8 cellular contexts compared by ENCODE assay signal in genomic region chr19:49338691-49339363, GRCh38. TPM values are rescaled to one million over a fixed set of nuclear protein-coding genes. Genes with fewer than 3 reads are reported as not detected.
DNase-seq lines count a peak whose midpoint lies in the region; ATAC-seq and TF ChIP-seq lines count a peak whose summit lies in the region.

No MANE protein-coding gene starts in this region.

- H3K9me3 Mint-ChIP-seq in CD4-positive, CD25-positive, alpha-beta regulatory T cell: peaks cover 0 to 1% (median 0%) of the 10 kb centered on the region in 7 donors

- peaks cover 35% of the 10 kb centered on the region for H3K36me3 Mint-ChIP-seq in CD4-positive, CD25-positive, alpha-beta regulatory T cell

- H3K36me3 ChIP-seq in CD4-positive, CD25-positive, alpha-beta regulatory T cell (ENCODE audit: control insufficient read depth, insufficient read depth, low read length): peaks cover 14% of the 10 kb centered on the region
- H3K36me3 ChIP-seq in left lung: peaks cover 0 to 51% of the 10 kb centered on the region in 2 donors
- H3K36me3 ChIP-seq in testis (ENCODE audit: low read depth, missing control alignments): no peaks in the 10 kb centered on the region

- peaks cover 47% of the 10 kb centered on the region for H3K4me1 ChIP-seq in CD4-positive, CD25-positive, alpha-beta regulatory T cell (ENCODE audit: control insufficient read depth, insufficient read depth, low read length, poor library complexity, severe bottlenecking)
- H3K4me1 ChIP-seq in left lung (peaks cover 6 to 62% of the 10 kb centered on the region in 2 donors), testis (peaks cover 8% of the 10 kb centered on the region)

- intact Hi-C loops in left lung (cut with DNase I): no loop called here
- intact Hi-C loops in testis (cut with DNase I; ENCODE audit: low total_unique reads): no loop called here

- no peak for TF ChIP-seq RAD21 in Ishikawa (IDR thresholded peaks at IDR 0.05; ENCODE audit: low read depth)

- no peaks in the 10 kb centered on the region for H3K27me3 Mint-ChIP-seq in CD4-positive, CD25-positive, alpha-beta regulatory T cell

- H3K9me3 ChIP-seq in CD4-positive, CD25-positive, alpha-beta regulatory T cell (ENCODE audit: control insufficient read depth in 2 of 2, low read length in 2 of 2): no peaks in the 10 kb centered on the region
- H3K9me3 ChIP-seq in left lung (no peaks in the 10 kb centered on the region), testis (no peaks in the 10 kb centered on the region)

- no peak for TF ChIP-seq CTCF in left lung (IDR thresholded peaks at IDR 0.05)
- no peak for TF ChIP-seq CTCF in testis (IDR thresholded peaks at IDR 0.05)

- TF ChIP-seq POLR2A in testis (IDR thresholded peaks at IDR 0.05): no peak

- H3K27ac ChIP-seq in CD4-positive, CD25-positive, alpha-beta regulatory T cell (ENCODE audit: insufficient read depth, low read length, poor library complexity, severe bottlenecking): no peak overlapping the region
- H3K27ac ChIP-seq in left lung (peak overlapping the region; percentile 53 to 79), testis (no peak overlapping the region)

- H3K4me3 ChIP-seq in CD4-positive, CD25-positive, alpha-beta regulatory T cell (ENCODE audit: low read depth, low read length): no peak overlapping the region
- H3K4me3 ChIP-seq in left lung: peak overlapping the region; percentile 21 to 35
- peak overlapping the region; percentile 39 to 45 for H3K4me3 ChIP-seq in testis

- TF ChIP-seq EP300 in Ishikawa (IDR thresholded peaks at IDR 0.05; ENCODE audit: borderline replicate concordance): no peak

- peaks cover 8 to 61% (median 31%) of the 10 kb centered on the region in 4 donors for H3K4me1 Mint-ChIP-seq in CD4-positive, CD25-positive, alpha-beta regulatory T cell

- ATAC-seq in CD4-positive, CD25-positive, alpha-beta regulatory T cell (ENCODE audit: low read depth in 2 of 2): no peak
- peak; percentile 85 for ATAC-seq in left lung
- ATAC-seq in GM19324 (IDR thresholded peaks at IDR 0.05; ENCODE audit: low FRiP score, unreplicated experiment): no peak
- ATAC-seq in HG02642 (IDR thresholded peaks at IDR 0.05; ENCODE audit: poor library complexity, unreplicated experiment): no peak

- DNase-seq in CD4-positive, CD25-positive, alpha-beta regulatory T cell: no peak
- peak; percentile 23 for DNase-seq in cerebellum (ENCODE audit: low spot score)
- peak; percentile 87 to 91 for DNase-seq in left lung
- peak; percentile 80 for DNase-seq in testis
- DNase-seq in NCI-H1436 (lab: John Stamatoyannopoulos, UW): no peak

- 8 to 12% methylated on average over 28 to 32 of the region's 32 CpGs for WGBS in testis, 2 donors

- H3K27me3 ChIP-seq in CD4-positive, CD25-positive, alpha-beta regulatory T cell (ENCODE audit: control insufficient read depth, insufficient read depth, low read length): no peaks in the 10 kb centered on the region
- H3K27me3 ChIP-seq in left lung (no peaks in the 10 kb centered on the region), testis (no peaks in the 10 kb centered on the region)

- peak overlapping the region in 2 of 3 donors; percentile 26 to 89 for H3K27ac Mint-ChIP-seq in CD4-positive, CD25-positive, alpha-beta regulatory T cell

- peak overlapping the region in 3 of 4 donors; percentile 32 to 93 (median 46) for H3K4me3 Mint-ChIP-seq in CD4-positive, CD25-positive, alpha-beta regulatory T cell

TF ChIP-seq in Ishikawa, 13 proteins besides CTCF, POLR2A, EP300 and RAD21:
- TF ChIP-seq FOXM1 (IDR thresholded peaks at IDR 0.05; ENCODE audit: borderline replicate concordance, low read depth) (no peak), MAX (IDR thresholded peaks at IDR 0.05) (peak; percentile 52; the same call in 1 of the 2 replicates), EGR1 (IDR thresholded peaks at IDR 0.05) (no peak), CREB1 (IDR thresholded peaks at IDR 0.05; ENCODE audit: low read depth) (no peak), CEBPB (IDR thresholded peaks at IDR 0.05) (no peak), TCF12 (IDR thresholded peaks at IDR 0.05; ENCODE audit: low read depth) (no peak)

RNA-seq across cellular contexts. Expression of gene CD37, which starts 3.6 kb away (rescaled TPM):
- 351 TPM for total RNA-seq in CD4-positive, CD25-positive, alpha-beta regulatory T cell
- 100 to 1,000 TPM; 149 to 187 (median 162) TPM for polyA plus RNA-seq in CD4-positive, CD25-positive, alpha-beta regulatory T cell
- total RNA-seq in cerebellum (1.4 TPM), left lung (10 to 100 TPM; 59.0 to 83.2 TPM), testis (10 to 100 TPM; 12.6 to 16.2 TPM)
- 23.2 TPM for polyA plus RNA-seq in testis (ENCODE audit: insufficient read depth, low read depth, low replicate concordance)

RNA-seq across cellular contexts. Expression of gene SLC6A16, which starts 13.8 kb away (rescaled TPM):
- 8.6 TPM for total RNA-seq in CD4-positive, CD25-positive, alpha-beta regulatory T cell
- 1 to 10 TPM in 3 of 4 donors, under 1 TPM in 1; 0.81 to 2.0 (median 1.4) TPM for polyA plus RNA-seq in CD4-positive, CD25-positive, alpha-beta regulatory T cell
- total RNA-seq in cerebellum (1.4 TPM), left lung (1 to 10 TPM in 1 of 2 donors, under 1 TPM in 1; 0.52 to 1.0 TPM), testis (10 to 100 TPM; 47.0 to 51.9 TPM)
- 311 TPM for polyA plus RNA-seq in testis (ENCODE audit: insufficient read depth, low read depth, low replicate concordance)

RNA-seq across cellular contexts. Expression of gene TEAD2, which starts 23.4 kb away (rescaled TPM):
- not detected for total RNA-seq in CD4-positive, CD25-positive, alpha-beta regulatory T cell
- polyA plus RNA-seq in CD4-positive, CD25-positive, alpha-beta regulatory T cell: not detected
- 15.3 TPM for total RNA-seq in cerebellum
- 10 to 100 TPM; 36.3 to 50.5 TPM for total RNA-seq in left lung
- total RNA-seq in testis: 10 to 100 TPM; 12.6 to 20.8 TPM
- polyA plus RNA-seq in testis (ENCODE audit: insufficient read depth, low read depth, low replicate concordance): 29.6 TPM

RNA-seq across cellular contexts. Expression of gene DKKL1, which starts 24.9 kb away (rescaled TPM):
- not detected for total RNA-seq in CD4-positive, CD25-positive, alpha-beta regulatory T cell
- not detected for polyA plus RNA-seq in CD4-positive, CD25-positive, alpha-beta regulatory T cell
- 0.73 TPM for total RNA-seq in cerebellum
- 1 to 10 TPM in 1 of 2 donors, not detected in 1; 1.0 TPM for total RNA-seq in left lung
- total RNA-seq in testis: 100 to 1,000 TPM; 145 to 190 TPM
- 487 TPM for polyA plus RNA-seq in testis (ENCODE audit: insufficient read depth, low read depth, low replicate concordance)

RNA-seq across cellular contexts. Expression of gene KASH5, which starts 49.2 kb away (rescaled TPM):
- not detected for total RNA-seq in CD4-positive, CD25-positive, alpha-beta regulatory T cell
- polyA plus RNA-seq in CD4-positive, CD25-positive, alpha-beta regulatory T cell: not detected
- total RNA-seq in cerebellum: not detected
- 1 to 10 TPM in 1 of 2 donors, under 1 TPM in 1; 0.84 to 3.6 TPM for total RNA-seq in left lung
- total RNA-seq in testis: 100 to 1,000 TPM in 1 of 2 donors, 10 to 100 TPM in 1; 72.8 to 102 TPM
- 121 TPM for polyA plus RNA-seq in testis (ENCODE audit: insufficient read depth, low read depth, low replicate concordance)

Comparison
In these comparisons a context has a peak if more than half of its experiments do, and no peak if none do; other contexts are left out.
1. DNase-seq: peak in cerebellum (single experiment), left lung (2 of 2) and testis (single experiment); none in CD4-positive, CD25-positive, alpha-beta regulatory T cell (0 of 3) and NCI-H1436 (single experiment).
2. H3K27ac ChIP-seq: peak in left lung (2 of 2); none in CD4-positive, CD25-positive, alpha-beta regulatory T cell (single experiment) and testis (0 of 2).
3. RNA of gene TEAD2, which starts 23.4 kb away (total RNA-seq): 36.3 to 50.5 TPM in left lung, 12.6 to 20.8 TPM in testis and 15.3 TPM in cerebellum (single experiment); not detected in CD4-positive, CD25-positive, alpha-beta regulatory T cell (single experiment); every median in the first group is over 10 times any median in the second.